Comparison of ENCODE assay signal across 8 cellular contexts in the genomic region with DNA sequence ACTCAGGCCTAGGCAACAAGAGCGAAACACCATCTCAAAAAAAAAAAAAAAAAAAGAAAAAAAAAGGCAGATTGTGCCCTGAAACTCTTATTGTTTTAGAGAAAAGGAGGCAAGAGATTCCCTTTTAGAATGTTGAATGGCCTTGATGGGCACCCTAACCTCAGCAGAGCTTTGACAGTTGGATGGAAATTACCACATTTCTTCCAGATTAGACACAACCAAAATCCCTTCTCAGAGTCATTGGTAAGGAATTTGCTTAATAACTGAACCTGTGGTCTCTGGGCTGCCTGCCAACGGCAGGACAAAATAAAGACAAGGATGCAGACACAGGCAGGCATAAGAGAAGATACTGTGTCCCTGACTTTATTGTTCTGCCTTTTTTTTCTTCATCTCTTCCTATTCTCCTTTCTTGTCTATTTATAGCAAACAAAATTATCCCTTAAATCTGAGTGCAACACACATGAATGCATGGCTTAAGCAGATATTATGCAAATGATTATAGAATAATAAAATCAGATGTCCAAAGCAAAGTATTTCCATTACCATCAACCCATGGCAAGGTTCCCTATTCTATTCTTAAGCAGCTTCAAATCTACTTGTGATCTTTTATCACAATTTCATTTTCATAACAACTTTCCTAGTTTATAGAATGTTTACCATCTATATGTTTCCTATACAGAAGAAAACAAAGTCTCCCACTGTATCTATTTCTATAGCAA. TPM values are rescaled to one million over a fixed set of nuclear protein-coding genes. Genes with fewer than 3 reads are reported as not detected.
DNase-seq lines count a peak whose midpoint lies in the region; ATAC-seq, FAIRE-seq and TF ChIP-seq lines count a peak whose summit lies in the region.

No MANE protein-coding gene starts in this region.

- H3K27me3 Mint-ChIP-seq in WTC11 (ENCODE audit: low read depth) = peaks cover 16% of the 10 kb centered on the region

- peaks cover 0 to 5% of the 10 kb centered on the region in 2 experiments; a peak in 1 of 5 replicates for H3K27me3 ChIP-seq in HepG2 (ENCODE audit: control insufficient read depth in 1 of 2, insufficient read depth in 2 of 2, low read length in 2 of 2)
- no peaks in the 10 kb centered on the region for H3K27me3 ChIP-seq in right lobe of liver
- H3K27me3 ChIP-seq in Panc1 (ENCODE audit: control insufficient read depth, insufficient read depth, low read length) = no peaks in the 10 kb centered on the region

- no peaks in the 10 kb centered on the region for H4K20me1 ChIP-seq in HepG2 (ENCODE audit: insufficient read depth, low read length)

- intact Hi-C loops in HepG2 (cut with micrococcal nuclease; ENCODE audit: unreplicated experiment) = loop anchor here (2.0 to 10.0 kb wide), 3 partner anchors 91 to 246 kb away; no protein-coding TSS in a partner anchor
- intact Hi-C loops in right lobe of liver (cut with DNase I) = loop anchor here in 1 of 2 donors (5.0 kb wide), 1 partner anchor 161 kb away; no protein-coding TSS in a partner anchor
- intact Hi-C loops in Panc1 (cut with micrococcal nuclease; ENCODE audit: unreplicated experiment) = loop anchor here (5.0 kb wide), 3 partner anchors 69 to 161 kb away; no protein-coding TSS in a partner anchor

- H3K4me1 Mint-ChIP-seq in WTC11 = peaks cover 24% of the 10 kb centered on the region

- H3K4me1 ChIP-seq in HepG2 (ENCODE audit: insufficient read depth, low read length) = peaks cover 7% of the 10 kb centered on the region
- peaks cover 0 to 3% (median 0%) of the 10 kb centered on the region in 4 donors for H3K4me1 ChIP-seq in right lobe of liver
- peaks cover 56% of the 10 kb centered on the region for H3K4me1 ChIP-seq in Panc1 (ENCODE audit: control insufficient read depth, insufficient read depth, low read length)

- H3K27ac Mint-ChIP-seq in WTC11 = no peak overlapping the region

- no peak overlapping the region for H3K4me2 ChIP-seq in HepG2 (ENCODE audit: low read depth, low read length)

- in situ Hi-C loops in HepG2 (cut with HindIII; ENCODE audit: extremely low pct_ligation_motif_present, low pct_unique_long_range_greater_than_20kb) = loop anchor here (5.0 to 10.0 kb wide), 2 partner anchors 121 to 166 kb away; no protein-coding TSS in a partner anchor
- in situ Hi-C loops in Panc1 (cut with HindIII; ENCODE audit: low pct_unique_long_range_greater_than_20kb, low sequenced_read_pairs) = loop anchor here (10.0 to 25.0 kb wide), 2 partner anchors 69 to 119 kb away; no protein-coding TSS in a partner anchor

- no peak for TF ChIP-seq RAD21 in HepG2 (CRISPR knock-in tag; IDR thresholded peaks at IDR 0.05)

- TF ChIP-seq EP300 in HepG2 (IDR thresholded peaks at IDR 0.05; ENCODE audit: low read depth in 2 of 2, low read length in 2 of 2) (no peak), HepG2 (CRISPR knock-in tag; IDR thresholded peaks at IDR 0.05; ENCODE audit: borderline replicate concordance) (no peak)

- H3K27ac ChIP-seq in HepG2 (ENCODE audit: extremely low read length, insufficient read depth, low read length) (no peak overlapping the region), right lobe of liver (no peak overlapping the region), Panc1 (ENCODE audit: low read length) (peak overlapping the region; percentile 100)

- H3K36me3 ChIP-seq in HepG2 (replicated peaks in 1 of 2; ENCODE audit: control insufficient read depth in 1 of 2, insufficient read depth in 2 of 2, low read length in 2 of 2) = no peaks in the 10 kb centered on the region
- no peaks in the 10 kb centered on the region for H3K36me3 ChIP-seq in right lobe of liver
- H3K36me3 ChIP-seq in Panc1 (ENCODE audit: control insufficient read depth, insufficient read depth, low read length) = no peaks in the 10 kb centered on the region

- H3K9ac ChIP-seq in HepG2 (ENCODE audit: insufficient read depth, low read depth, low read length) = no peak overlapping the region

- no peaks in the 10 kb centered on the region for H3K9me3 ChIP-seq in HepG2 (ENCODE audit: low read length)
- no peaks in the 10 kb centered on the region for H3K9me3 ChIP-seq in right lobe of liver
- H3K9me3 ChIP-seq in Panc1 (ENCODE audit: control insufficient read depth, insufficient read depth, low read depth, low read length) = peaks cover 17% of the 10 kb centered on the region; the same call in 1 of the 2 replicates

- POLR2A ChIA-PET in HepG2 (lab: Yijun Ruan, JAX) (no interaction called here), Panc1 (lab: Charles Lee) (interaction anchor here (0.7 to 1.2 kb wide), 2 partner anchors 68 to 80 kb away, joined by 4 to 10 read pairs; no protein-coding TSS in a partner anchor), WTC11 (lab: Charles Lee) (no interaction called here)

- no peak for FAIRE-seq in HepG2 (lab: Jason Lieb, UNC)

- H3K36me3 Mint-ChIP-seq in WTC11 = peaks cover 8% of the 10 kb centered on the region

- H3K9me3 Mint-ChIP-seq in WTC11 = peaks cover 13% of the 10 kb centered on the region

- TF ChIP-seq POLR2A in HepG2 (IDR thresholded peaks at IDR 0.05; ENCODE audit: insufficient read depth in 1 of 2, low read depth in 2 of 2, low read length in 2 of 2) (no peak), right lobe of liver (IDR thresholded peaks at IDR 0.05) (no peak)

- BruUV-seq in HepG2 (replicated peaks; lab: Mats Ljungman, UMichigan) = no TSS peak
- BruUV-seq in Panc1 (replicated peaks; lab: Mats Ljungman, UMichigan) = TSS peak; percentile 100

- H3K4me3 ChIP-seq in HepG2 (replicated peaks in 1 of 3; ENCODE audit: insufficient read depth in 1 of 3, low read depth in 2 of 3, low read length in 3 of 3) = no peak overlapping the region
- H3K4me3 ChIP-seq in right lobe of liver = no peak overlapping the region
- H3K4me3 ChIP-seq in Panc1 (ENCODE audit: low read depth in 2 of 2, low read length in 2 of 2) = no peak overlapping the region
- no peak overlapping the region for H3K4me3 ChIP-seq in fibroblast of mammary gland (ENCODE audit: control insufficient read depth, low read depth, low read length)

- DNase-seq in HepG2 (ENCODE audit: low spot score) (peak; percentile 22), right lobe of liver (no peak), Panc1 (ENCODE audit: low read depth, low spot score) (peak; percentile 96), fibroblast of mammary gland (ENCODE audit: low read depth) (peak; percentile 87), left lobe of liver (ENCODE audit: low spot score) (no peak), WTC11 (ENCODE audit: low spot score) (no peak), GM10266 (ENCODE audit: extremely low spot score) (no peak), ecto neural progenitor cell (ENCODE audit: low spot score) (no peak)

- no peak overlapping the region for H3K4me3 Mint-ChIP-seq in WTC11

- no peak for ATAC-seq in HepG2
- ATAC-seq in right lobe of liver = no peak
- ATAC-seq in Panc1 = peak; percentile 81
- no peak for ATAC-seq in left lobe of liver
- ATAC-seq in WTC11 = no peak

- TF ChIP-seq CTCF in HepG2 (CRISPR knock-in tag; IDR thresholded peaks at IDR 0.05) = no peak
- no peak for TF ChIP-seq CTCF in right lobe of liver (IDR thresholded peaks at IDR 0.05)
- TF ChIP-seq CTCF in Panc1 (IDR thresholded peaks at IDR 0.05) = no peak
- no peak for TF ChIP-seq CTCF in fibroblast of mammary gland (conservative IDR thresholded peaks at IDR 0.05; ENCODE audit: control insufficient read depth, insufficient read depth, low read depth, low read length)
- no peak for TF ChIP-seq CTCF in WTC11 (IDR thresholded peaks at IDR 0.05)
- no peak for TF ChIP-seq CTCF in GM10266 (IDR thresholded peaks at IDR 0.05; ENCODE audit: control insufficient read depth, insufficient read depth, low read depth, missing control alignments)

- no peak overlapping the region for H2AFZ ChIP-seq in HepG2 (ENCODE audit: low read length)

- CTCF ChIA-PET in HepG2 (lab: Yijun Ruan, JAX; ENCODE audit: low intra/inter-chr PET ratio, low total read pairs) (no interaction called here), Panc1 (lab: Charles Lee) (interaction anchor here (0.6 to 0.8 kb wide), 3 partner anchors 68 to 120 kb away, joined by 3 to 10 read pairs (median 6); no protein-coding TSS in a partner anchor), WTC11 (lab: Charles Lee) (no interaction called here)

- 50% methylated on average over 2 of the region's 2 CpGs for WGBS in HepG2 (ENCODE audit: low lambda C conversion rate)
- 0% methylated on average over 1 of the region's 2 CpGs for WGBS in right lobe of liver (ENCODE audit: insufficient coverage, low coverage, low lambda C conversion rate, missing lambda C conversion rate)

- H3K79me2 ChIP-seq in HepG2 (ENCODE audit: insufficient read depth, low read length) = no peaks in the 10 kb centered on the region

TF ChIP-seq in HepG2, 621 proteins besides CTCF, POLR2A, EP300 and RAD21 (continues in another document):
- no peak for TF ChIP-seq MEIS1 (CRISPR knock-in tag; IDR thresholded peaks at IDR 0.05; ENCODE audit: borderline replicate concordance)

TF ChIP-seq in WTC11, 78 proteins besides CTCF, POLR2A, EP300 and RAD21 (continues in another document):
- TF ChIP-seq SOX15 (CRISPR knock-in tag; IDR thresholded peaks at IDR 0.05) (no peak), CREM (CRISPR knock-in tag; IDR thresholded peaks at IDR 0.05) (no peak)

RNA-seq across cellular contexts. Expression of gene TRIO, which starts 37.3 kb away (rescaled TPM):
- total RNA-seq in HepG2 (2016; rRNA removed; fragmentation: Illumina TruSeq; extraction: Trizol) = 40.1 and 45.2 TPM in 2 replicates
- 21.2 and 24.0 TPM in 2 replicates for total RNA-seq in HepG2 (2016; cell fraction: cytosol; rRNA removed; fragmentation: Illumina TruSeq; extraction: Trizol; ENCODE audit: low read depth)
- total RNA-seq in HepG2 (2016; cell fraction: insoluble cytoplasmic fraction; rRNA removed; fragmentation: Illumina TruSeq; extraction: Trizol) = 33.5 and 38.3 TPM in 2 replicates
- total RNA-seq in HepG2 (2016; cell fraction: membrane; rRNA removed; fragmentation: Illumina TruSeq; extraction: Trizol) = 21.6 and 23.8 TPM in 2 replicates
- 110 and 124 TPM in 2 replicates for total RNA-seq in HepG2 (2016; cell fraction: nucleus; rRNA removed; fragmentation: Illumina TruSeq; extraction: Trizol)
- polyA plus RNA-seq in HepG2 (2011; rRNA removed) = 45.9 and 54.9 TPM in 2 replicates
- 21.6 and 26.5 TPM in 2 replicates for polyA plus RNA-seq in HepG2 (2011; cell fraction: cytosol; rRNA removed)
- 164 and 205 TPM in 2 replicates for polyA plus RNA-seq in HepG2 (2011; cell fraction: nucleus; rRNA removed)
- polyA plus RNA-seq in HepG2 (2012) = 38.4 and 43.8 TPM in 2 replicates
- polyA plus RNA-seq in HepG2 (2016; cell fraction: cytosol; fragmentation: Illumina TruSeq; extraction: Trizol; ENCODE audit: low read depth) = 0.63 and 1.0 TPM in 2 replicates
- polyA plus RNA-seq in HepG2 (2016; cell fraction: insoluble cytoplasmic fraction; fragmentation: Illumina TruSeq; extraction: Trizol; ENCODE audit: low read depth) = 11.0 and 18.7 TPM in 2 replicates
- 2.1 and 2.3 TPM in 2 replicates for polyA plus RNA-seq in HepG2 (2016; cell fraction: membrane; fragmentation: Illumina TruSeq; extraction: Trizol; ENCODE audit: low read depth)
- polyA plus RNA-seq in HepG2 (2016; cell fraction: nucleus; fragmentation: Illumina TruSeq; extraction: Trizol; ENCODE audit: insufficient read depth, low read depth) = 112 and 131 TPM in 2 replicates
- polyA minus RNA-seq in HepG2 (2011; rRNA and poly(A)+ RNA removed; ENCODE audit: low replicate concordance) = 240 and 302 TPM in 2 replicates
- polyA minus RNA-seq in HepG2 (2011; cell fraction: cytosol; rRNA and poly(A)+ RNA removed) = 39.7 and 40.6 TPM in 2 replicates
- polyA minus RNA-seq in HepG2 (2011; cell fraction: nucleus; rRNA and poly(A)+ RNA removed) = 318 and 321 TPM in 2 replicates
- 10 to 100 TPM; 34.7 to 63.5 (median 50.2) TPM for total RNA-seq in right lobe of liver
- 349 TPM for total RNA-seq in Panc1 (2021; ENCODE audit: unreplicated experiment)
- 213 TPM for polyA plus RNA-seq in Panc1 (2012; ENCODE audit: insufficient read length)
- total RNA-seq in left lobe of liver = 34.9 TPM
- 69.2 to 88.8 TPM (median 73.5 TPM) in 3 replicates for total RNA-seq in WTC11 (2021)

Comparison
In these comparisons a context has a peak if more than half of its experiments do, and no peak if none do; other contexts are left out.
1. DNase-seq: peak in HepG2 (single experiment), Panc1 (single experiment) and fibroblast of mammary gland (single experiment); none in right lobe of liver (0 of 3), left lobe of liver (single experiment), WTC11 (single experiment), GM10266 (single experiment) and ecto neural progenitor cell (single experiment).